ENCODE assay signal across 21 cellular contexts in the genomic region with DNA sequence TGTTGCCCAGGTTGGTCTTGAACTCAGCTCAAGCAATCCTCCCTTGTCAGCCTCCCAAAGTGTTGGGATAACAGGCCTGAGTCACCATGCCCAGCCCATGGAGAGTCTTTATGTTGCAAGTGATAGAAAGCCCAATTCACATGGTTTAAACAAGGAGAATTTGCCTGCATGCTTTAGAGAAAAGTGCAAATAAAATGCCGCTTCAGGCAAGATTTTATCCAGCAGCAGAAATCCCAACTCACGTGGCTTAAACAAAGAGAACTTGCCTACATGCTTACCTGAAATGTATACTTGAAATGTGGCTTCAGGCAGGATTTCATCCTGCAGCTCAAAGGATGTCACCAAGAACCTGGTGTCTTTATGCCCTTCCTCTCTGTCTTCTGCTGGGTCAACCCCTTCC. TPM values are rescaled to one million over a fixed set of nuclear protein-coding genes. Genes with fewer than 3 reads are reported as not detected.
A peak's percentile ranks its signal among the peaks of the same experiment; 100 is the strongest.
DNase-seq lines count a peak whose midpoint lies in the region; ATAC-seq and TF ChIP-seq lines count a peak whose summit lies in the region.
"Had no signal": no experiment of that assay in that cellular context is flagged by ENCODE, and none has a peak within 500 bp of the region (broad histone marks: within the 10 kb centered on the region; RNA-seq: fewer than 3 reads in every experiment).

No MANE protein-coding gene starts in this region.

- no peak overlapping the region for H3K4me3 ChIP-seq in epithelial cell of esophagus (ENCODE audit: low read length)
- H3K4me3 ChIP-seq: SK-N-MC had no signal

- peaks cover 6% of the 10 kb centered on the region for H3K27me3 Mint-ChIP-seq in activated CD4-positive, alpha-beta T cell treated with anti-CD3 and anti-CD28 coated beads for 36 hours
- peaks cover 2 to 7% (median 4%) of the 10 kb centered on the region in 3 donors for H3K27me3 Mint-ChIP-seq in immature natural killer cell (ENCODE audit: low read depth in 3 of 3)

- no peaks in the 10 kb centered on the region for H3K36me3 Mint-ChIP-seq in activated CD4-positive, alpha-beta T cell treated with anti-CD3 and anti-CD28 coated beads for 36 hours (ENCODE audit: low read depth)
- no peaks in the 10 kb centered on the region for H3K36me3 Mint-ChIP-seq in immature natural killer cell

- DNase-seq in SIG-M5 treated with dmso at 0.1 percent for 504 hours (lab: John Stamatoyannopoulos, UW; ENCODE audit: unreplicated experiment), result peak; percentile 54
- DNase-seq in SIG-M5 (lab: John Stamatoyannopoulos, UW), result no peak
- peak; percentile 62 for DNase-seq in epithelial cell of esophagus (ENCODE audit: low read depth)
- peak; percentile 24 for DNase-seq in left kidney (ENCODE audit: low read depth, low spot score)
- DNase-seq in activated CD4-positive, alpha-beta T cell treated with anti-CD3 and anti-CD28 coated beads for 36 hours, result no peak
- no peak for DNase-seq in immature natural killer cell
- DNase-seq in Ammon's horn (ENCODE audit: low spot score), result no peak
- DNase-seq: 8988T, ACHN, Calu3, DMS153, KBM-7, MV-4-11, NCI-H1105, NCI-H1436 treated with DMSO at 0.1 percent for 48 hours, NCI-H187 treated with DMSO at 0.1 percent for 48 hours, NCI-H526 treated with DMSO at 0.1 percent for 48 hours, RPMI8226, SHP77 had no signal

- no peak for ATAC-seq in activated CD4-positive, alpha-beta T cell treated with anti-CD3 and anti-CD28 coated beads for 36 hours

- H3K27ac Mint-ChIP-seq in activated CD4-positive, alpha-beta T cell treated with anti-CD3 and anti-CD28 coated beads for 36 hours, result no peak overlapping the region
- H3K27ac Mint-ChIP-seq in immature natural killer cell, result no peak overlapping the region

- H3K4me1 Mint-ChIP-seq in activated CD4-positive, alpha-beta T cell treated with anti-CD3 and anti-CD28 coated beads for 36 hours, result no peaks in the 10 kb centered on the region
- H3K4me1 Mint-ChIP-seq in immature natural killer cell, result no peaks in the 10 kb centered on the region

- H3K4me3 Mint-ChIP-seq in activated CD4-positive, alpha-beta T cell treated with anti-CD3 and anti-CD28 coated beads for 36 hours, result no peak overlapping the region
- no peak overlapping the region for H3K4me3 Mint-ChIP-seq in immature natural killer cell

- H3K9me3 Mint-ChIP-seq in activated CD4-positive, alpha-beta T cell treated with anti-CD3 and anti-CD28 coated beads for 36 hours (ENCODE audit: low read depth), result no peaks in the 10 kb centered on the region
- H3K9me3 Mint-ChIP-seq in immature natural killer cell, result no peaks in the 10 kb centered on the region

- CTCF ChIA-PET in activated CD4-positive, alpha-beta T cell treated with anti-CD3 and anti-CD28 coated beads for 36 hours (lab: Charles Lee), result interaction anchor here (1.1 to 1.2 kb wide), 2 partner anchors 80 to 148 kb away, joined by 3 to 6 read pairs; a partner anchor contains a TSS

- POLR2A ChIA-PET in activated CD4-positive, alpha-beta T cell treated with anti-CD3 and anti-CD28 coated beads for 36 hours (lab: Charles Lee), result interaction anchor here (0.6 kb wide), 1 partner anchor 230 kb away, joined by 4 read pairs; no protein-coding TSS in a partner anchor

- no peak for TF ChIP-seq CTCF in epithelial cell of esophagus (IDR thresholded peaks at IDR 0.05; ENCODE audit: insufficient read depth, low read depth, low read length, missing control alignments)

- intact Hi-C loops in activated CD4-positive, alpha-beta T cell treated with anti-CD3 and anti-CD28 coated beads for 36 hours (cut with DNase I, micrococcal nuclease), result no loop called here

RNA-seq across cellular contexts. Expression of a gene that starts 28.8 kb away (rescaled TPM):
- total RNA-seq in activated CD4-positive, alpha-beta T cell treated with anti-CD3 and anti-CD28 coated beads for 36 hours, result 10 to 100 TPM; 29.8 to 30.4 TPM
- polyA plus RNA-seq in immature natural killer cell, result 10 to 100 TPM in 1 of 3 donors, 1 to 10 TPM in 2; 6.8 to 17.4 (median 7.1) TPM

RNA-seq across cellular contexts. Expression of a gene that starts 42.9 kb away (rescaled TPM):
- under 1 TPM; 0.23 TPM for total RNA-seq in activated CD4-positive, alpha-beta T cell treated with anti-CD3 and anti-CD28 coated beads for 36 hours
- not detected for polyA plus RNA-seq in immature natural killer cell
- total RNA-seq: LHCN-M2 had no signal

RNA-seq across cellular contexts. Expression of a gene that starts 55.9 kb away (rescaled TPM):
- 10 to 100 TPM; 40.1 to 56.2 TPM for total RNA-seq in activated CD4-positive, alpha-beta T cell treated with anti-CD3 and anti-CD28 coated beads for 36 hours
- 10 to 100 TPM; 47.8 to 69.1 (median 49.4) TPM for polyA plus RNA-seq in immature natural killer cell

RNA-seq across cellular contexts. Expression of a gene that starts 55.9 kb away (rescaled TPM):
- total RNA-seq in activated CD4-positive, alpha-beta T cell treated with anti-CD3 and anti-CD28 coated beads for 36 hours, result 10 to 100 TPM; 38.3 to 40.8 TPM
- under 1 TPM in 2 of 3 donors, not detected in 1; 0.47 to 0.85 TPM for polyA plus RNA-seq in immature natural killer cell

Comparison
In these comparisons a context has a peak if more than half of its experiments do, and no peak if none do; other contexts are left out.
1. DNase-seq: peak in SIG-M5 treated with dmso at 0.1 percent for 504 hours (single experiment), epithelial cell of esophagus (single experiment) and left kidney (single experiment); none in SIG-M5 (single experiment), activated CD4-positive, alpha-beta T cell treated with anti-CD3 and anti-CD28 coated beads for 36 hours (single experiment), immature natural killer cell (0 of 3) and Ammon's horn (single experiment).